ENCODE assay signal across 39 cellular contexts in genomic region chr16:66920924-66921680, GRCh38. TPM values are rescaled to one million over a fixed set of nuclear protein-coding genes. Genes with fewer than 3 reads are reported as not detected.
A peak's percentile ranks its signal among the peaks of the same experiment; 100 is the strongest.
DNase-seq lines count a peak whose midpoint lies in the region; ATAC-seq, FAIRE-seq and TF ChIP-seq lines count a peak whose summit lies in the region.
"Had no signal": no experiment of that assay in that cellular context is flagged by ENCODE, and none has a peak within 500 bp of the region (broad histone marks: within the 10 kb centered on the region; RNA-seq: fewer than 3 reads in every experiment).

No MANE protein-coding gene starts in this region.

- no peak overlapping the region for H3K4me2 ChIP-seq in HepG2 (ENCODE audit: low read depth, low read length)
- no peak overlapping the region for H3K4me2 ChIP-seq in trophoblast cell (ENCODE audit: low read length)

- in situ Hi-C loops in HepG2 (cut with HindIII; ENCODE audit: extremely low pct_ligation_motif_present, low pct_unique_long_range_greater_than_20kb), result no loop called here

- no peak overlapping the region for H3K9ac ChIP-seq in HepG2 (ENCODE audit: insufficient read depth, low read depth, low read length)
- no peak overlapping the region for H3K9ac ChIP-seq in trophoblast cell (ENCODE audit: low read length)
- H3K9ac ChIP-seq: GM23248, parathyroid adenoma had no signal

- no peaks in the 10 kb centered on the region for H4K20me1 ChIP-seq in HepG2 (ENCODE audit: insufficient read depth, low read length)

- intact Hi-C loops in HepG2 (cut with micrococcal nuclease; ENCODE audit: unreplicated experiment), result no loop called here
- intact Hi-C loops in right lobe of liver (cut with DNase I), result no loop called here

- ATAC-seq in HepG2 (no peak), right lobe of liver (no peak), HG02981 (IDR thresholded peaks at IDR 0.05; ENCODE audit: unreplicated experiment) (no peak)
- ATAC-seq: K562; natural killer cell treated with Interleukin-12 subunit alpha and Interleukin-12 subunit beta and Interleukin-15 and Interleukin-18, amount 100 ng/mL, for 72 hours; sciatic nerve had no signal

- CTCF ChIA-PET in HepG2 (lab: Yijun Ruan, JAX; ENCODE audit: low intra/inter-chr PET ratio, low total read pairs), result no interaction called here

- TF ChIP-seq POLR2A in HepG2 (IDR thresholded peaks at IDR 0.05; ENCODE audit: insufficient read depth in 1 of 2, low read depth in 2 of 2, low read length in 2 of 2), result no peak
- TF ChIP-seq POLR2A in right lobe of liver (IDR thresholded peaks at IDR 0.05), result no peak

- H3K9me3 ChIP-seq in HepG2 (ENCODE audit: low read length) (no peaks in the 10 kb centered on the region), right lobe of liver (no peaks in the 10 kb centered on the region), right atrium auricular region (no peaks in the 10 kb centered on the region), trophoblast cell (ENCODE audit: insufficient read depth, low read depth, low read length) (peaks cover 4% of the 10 kb centered on the region)
- H3K9me3 ChIP-seq: breast epithelium, colonic mucosa, Peyer's patch, upper lobe of left lung had no signal

- no peak for FAIRE-seq in HepG2 (lab: Jason Lieb, UNC)
- FAIRE-seq: D721Med, keratinocyte had no signal

- H3K27me3 ChIP-seq in HepG2 (ENCODE audit: control insufficient read depth in 1 of 2, insufficient read depth in 2 of 2, low read length in 2 of 2) (peaks cover 5 to 16% of the 10 kb centered on the region in 2 experiments; a peak in 4 of 5 replicates), right lobe of liver (no peaks in the 10 kb centered on the region), right atrium auricular region (no peaks in the 10 kb centered on the region), trophoblast cell (ENCODE audit: insufficient read depth, low read length) (peaks cover 25% of the 10 kb centered on the region)
- H3K27me3 ChIP-seq: Peyer's patch had no signal

- BruUV-seq in HepG2 (replicated peaks; lab: Mats Ljungman, UMichigan), result no TSS peak

- TF ChIP-seq RAD21 in HepG2 (CRISPR knock-in tag; IDR thresholded peaks at IDR 0.05), result no peak

- H3K14ac ChIP-seq in trophoblast cell (ENCODE audit: low read length), result no peak overlapping the region

- TF ChIP-seq EP300 in HepG2 (IDR thresholded peaks at IDR 0.05; ENCODE audit: low read depth in 2 of 2, low read length in 2 of 2) (no peak), HepG2 (CRISPR knock-in tag; IDR thresholded peaks at IDR 0.05; ENCODE audit: borderline replicate concordance) (no peak)

- H2AK5ac ChIP-seq in trophoblast cell (ENCODE audit: low read length), result no peak overlapping the region

- peaks cover 45% of the 10 kb centered on the region for H3K4me1 ChIP-seq in HepG2 (ENCODE audit: insufficient read depth, low read length)
- H3K4me1 ChIP-seq in right lobe of liver, result peaks cover 0 to 5% (median 0%) of the 10 kb centered on the region in 4 donors
- H3K4me1 ChIP-seq in right atrium auricular region, result peaks cover 0 to 35% of the 10 kb centered on the region in 2 donors
- peaks cover 4 to 7% of the 10 kb centered on the region in 2 experiments for H3K4me1 ChIP-seq in trophoblast cell (ENCODE audit: control insufficient read depth in 1 of 2, insufficient read depth in 2 of 2, low read length in 2 of 2)
- H3K4me1 ChIP-seq: colonic mucosa had no signal

- H2AFZ ChIP-seq in HepG2 (ENCODE audit: low read length) (peak overlapping the region; percentile 7), trophoblast cell (ENCODE audit: insufficient read depth, low read length, poor library complexity) (no peak overlapping the region)
- H2AFZ ChIP-seq: GM23248, parathyroid adenoma had no signal

- POLR2A ChIA-PET in HepG2 (lab: Yijun Ruan, JAX), result interaction anchor here (7.3 kb wide), 1 partner anchor 18 kb away, joined by 86 read pairs; no protein-coding TSS in a partner anchor

- H3K27ac ChIP-seq in HepG2 (ENCODE audit: extremely low read length, insufficient read depth, low read length) (no peak overlapping the region), right lobe of liver (no peak overlapping the region), right atrium auricular region (peak overlapping the region; percentile 87 to 98), trophoblast cell (ENCODE audit: low read depth, low read length) (no peak overlapping the region)
- H3K27ac ChIP-seq: breast epithelium, colonic mucosa, epithelial cell of prostate, GM23248, parathyroid adenoma, SJSA1, VCaP had no signal

- no peak overlapping the region for H4K8ac ChIP-seq in trophoblast cell (ENCODE audit: low read depth, low read length)

- no peak overlapping the region for H4K12ac ChIP-seq in trophoblast cell (ENCODE audit: low read depth, low read length)

- H3K18ac ChIP-seq in trophoblast cell (ENCODE audit: low read length), result no peak overlapping the region

- 28% methylated on average over 8 of the region's 9 CpGs for WGBS in HepG2 (ENCODE audit: low lambda C conversion rate)
- 72% methylated on average over 8 of the region's 9 CpGs for WGBS in right lobe of liver (ENCODE audit: insufficient coverage, low coverage, low lambda C conversion rate, missing lambda C conversion rate)
- WGBS in trophoblast cell (ENCODE audit: extremely low coverage, insufficient coverage, insufficient read length), result no CpG with 5 or more reads among the region's 9 CpGs

- H3K23ac ChIP-seq in trophoblast cell (ENCODE audit: low read length), result no peak overlapping the region

- H4K91ac ChIP-seq in trophoblast cell (ENCODE audit: low read depth, low read length), result no peak overlapping the region

- H3K4me3 ChIP-seq in HepG2 (replicated peaks in 1 of 3; ENCODE audit: insufficient read depth in 1 of 3, low read depth in 2 of 3, low read length in 3 of 3) (no peak overlapping the region), right lobe of liver (no peak overlapping the region), right atrium auricular region (peak overlapping the region in 1 of 2 donors; percentile 60), trophoblast cell (ENCODE audit: low read depth, low read length) (no peak overlapping the region)
- H3K4me3 ChIP-seq: breast epithelium, colonic mucosa, GM23248, K562, lung, Peyer's patch, SJSA1 had no signal

- no peak overlapping the region for H2BK12ac ChIP-seq in trophoblast cell (ENCODE audit: low read length)

- H3K4ac ChIP-seq in trophoblast cell (ENCODE audit: low read depth, low read length), result no peak overlapping the region

- no peak overlapping the region for H2BK5ac ChIP-seq in trophoblast cell (ENCODE audit: low read depth, low read length, poor library complexity)

- TF ChIP-seq CTCF in HepG2 (CRISPR knock-in tag; IDR thresholded peaks at IDR 0.05) (no peak), right lobe of liver (IDR thresholded peaks at IDR 0.05) (no peak), right atrium auricular region (IDR thresholded peaks at IDR 0.05) (no peak)

- H3K79me2 ChIP-seq in HepG2 (ENCODE audit: insufficient read depth, low read length) (no peaks in the 10 kb centered on the region), trophoblast cell (ENCODE audit: control insufficient read depth, insufficient read depth, low read length, poor library complexity) (no peaks in the 10 kb centered on the region)
- H3K79me2 ChIP-seq: parathyroid adenoma had no signal

- H3K36me3 ChIP-seq in HepG2 (replicated peaks in 1 of 2; ENCODE audit: control insufficient read depth in 1 of 2, insufficient read depth in 2 of 2, low read length in 2 of 2) (no peaks in the 10 kb centered on the region), right lobe of liver (no peaks in the 10 kb centered on the region), right atrium auricular region (peaks cover 14% of the 10 kb centered on the region), trophoblast cell (ENCODE audit: control insufficient read depth in 1 of 2, insufficient read depth in 2 of 2, low read length in 2 of 2) (no peaks in the 10 kb centered on the region)
- H3K36me3 ChIP-seq: breast epithelium, colonic mucosa, Peyer's patch, SJSA1 had no signal

- no peaks in the 10 kb centered on the region for H3K79me1 ChIP-seq in trophoblast cell (ENCODE audit: low read length)

- DNase-seq in HepG2 (ENCODE audit: low spot score) (no peak), right lobe of liver (no peak), right atrium auricular region (ENCODE audit: low spot score) (no peak), trophoblast cell (peak; percentile 88 to 92), SHP77 (lab: John Stamatoyannopoulos, UW) (no peak), GM19238 (ENCODE audit: insufficient read length, low spot score) (no peak), D341Med (ENCODE audit: low spot score) (no peak)
- DNase-seq: activated CD4-positive, alpha-beta T cell treated with anti-CD3 and anti-CD28 coated beads for 4 hours; activated T-cell treated with anti-CD3 and anti-CD28 coated beads for 4 hours; amygdala; CD4-positive, CD25-positive, alpha-beta regulatory T cell; colonic mucosa; effector memory CD4-positive, alpha-beta T cell; GM23248; head of caudate nucleus; HFFc6; NCI-H1092; NCI-H1694; NCI-H446; NCI-H774; Peyer's patch; stimulated activated CD4-positive, alpha-beta T cell treated with anti-CD3 and anti-CD28 coated beads, Interleukin-12 subunit alpha, Interleukin-12 subunit beta, amount 100 ng/mL, for 4 hours; stimulated activated CD4-positive, alpha-beta T cell treated with anti-CD3 and anti-CD28 coated beads, Interleukin-4, amount 100 ng/mL, for 1 hour; T1000 had no signal

- H2BK120ac ChIP-seq in trophoblast cell (ENCODE audit: insufficient read depth, low read length, poor library complexity), result no peak overlapping the region

RNA-seq across cellular contexts. Expression of gene CDH16, which starts 2.4 kb away (rescaled TPM):
- total RNA-seq in HepG2 (2016; rRNA removed; fragmentation: Illumina TruSeq; extraction: Trizol) (3.2 and 3.9 TPM in 2 replicates), right lobe of liver (under 1 TPM in 4 of 6 experiments, not detected in 2; 0.07 to 0.47 (median 0.22) TPM), right atrium auricular region (1 to 10 TPM in 1 of 2 donors, under 1 TPM in 1; 0.79 to 1.4 TPM)
- total RNA-seq in HepG2 (2016; cell fraction: cytosol; rRNA removed; fragmentation: Illumina TruSeq; extraction: Trizol; ENCODE audit: low read depth), result 0.30 and 0.53 TPM in 2 replicates
- 1.7 and 4.2 TPM in 2 replicates for total RNA-seq in HepG2 (2016; cell fraction: insoluble cytoplasmic fraction; rRNA removed; fragmentation: Illumina TruSeq; extraction: Trizol)
- total RNA-seq in HepG2 (2016; cell fraction: membrane; rRNA removed; fragmentation: Illumina TruSeq; extraction: Trizol), result 0.96 and 1.3 TPM in 2 replicates
- total RNA-seq in HepG2 (2016; cell fraction: nucleus; rRNA removed; fragmentation: Illumina TruSeq; extraction: Trizol), result 3.7 and 4.8 TPM in 2 replicates
- polyA plus RNA-seq in HepG2 (2011; rRNA removed), result 2.7 and 5.3 TPM in 2 replicates
- 2.4 and 2.7 TPM in 2 replicates for polyA plus RNA-seq in HepG2 (2011; cell fraction: cytosol; rRNA removed)
- polyA plus RNA-seq in HepG2 (2011; cell fraction: nucleus; rRNA removed), result 16.0 and 18.1 TPM in 2 replicates
- 4.3 and 7.8 TPM in 2 replicates for polyA plus RNA-seq in HepG2 (2012)
- polyA plus RNA-seq in HepG2 (2016; cell fraction: cytosol; fragmentation: Illumina TruSeq; extraction: Trizol; ENCODE audit: low read depth), result 0.38 and 0.63 TPM in 2 replicates
- polyA plus RNA-seq in HepG2 (2016; cell fraction: insoluble cytoplasmic fraction; fragmentation: Illumina TruSeq; extraction: Trizol; ENCODE audit: low read depth), result 1.7 and 2.0 TPM in 2 replicates
- polyA plus RNA-seq in HepG2 (2016; cell fraction: membrane; fragmentation: Illumina TruSeq; extraction: Trizol; ENCODE audit: low read depth), result 1.2 TPM in 2 replicates
- polyA plus RNA-seq in HepG2 (2016; cell fraction: nucleus; fragmentation: Illumina TruSeq; extraction: Trizol; ENCODE audit: insufficient read depth, low read depth), result 7.5 and 8.9 TPM in 2 replicates
- 0.23 and 7.1 TPM in 2 replicates for polyA minus RNA-seq in HepG2 (2011; rRNA and poly(A)+ RNA removed; ENCODE audit: low replicate concordance)
- 1.1 and 2.2 TPM in 2 replicates for polyA minus RNA-seq in HepG2 (2011; cell fraction: cytosol; rRNA and poly(A)+ RNA removed)
- 2.7 and 3.3 TPM in 2 replicates for polyA minus RNA-seq in HepG2 (2011; cell fraction: nucleus; rRNA and poly(A)+ RNA removed)
- 0.04 TPM in 2 replicates for polyA plus RNA-seq in trophoblast cell (2013)
- total RNA-seq: A172; breast epithelium; CD4-positive, CD25-positive, alpha-beta regulatory T cell; GM23248; HT1080; K562; natural killer cell treated with Interleukin-12 subunit alpha and Interleukin-12 subunit beta and Interleukin-15 and Interleukin-18, amount 100 ng/mL, for 72 hours; sciatic nerve; SJSA1 had no signal
- polyA plus RNA-seq: CD4-positive, CD25-positive, alpha-beta regulatory T cell; GM23248; K562 had no signal

RNA-seq across cellular contexts. Expression of gene RRAD, which starts 4.2 kb away (rescaled TPM):
- total RNA-seq in HepG2 (2016; rRNA removed; fragmentation: Illumina TruSeq; extraction: Trizol) (0.80 and 1.0 TPM in 2 replicates), right lobe of liver (1 to 10 TPM in 3 of 6 experiments, under 1 TPM in 2, not detected in 1; 0.51 to 7.7 (median 3.0) TPM), right atrium auricular region (100 to 1,000 TPM; 173 to 266 TPM)
- not detected in 2 replicates for total RNA-seq in HepG2 (2016; cell fraction: cytosol; rRNA removed; fragmentation: Illumina TruSeq; extraction: Trizol; ENCODE audit: low read depth)
- 0.49 and 1.3 TPM in 2 replicates for total RNA-seq in HepG2 (2016; cell fraction: insoluble cytoplasmic fraction; rRNA removed; fragmentation: Illumina TruSeq; extraction: Trizol)
- 0.21 and 0.34 TPM in 2 replicates for total RNA-seq in HepG2 (2016; cell fraction: membrane; rRNA removed; fragmentation: Illumina TruSeq; extraction: Trizol)
- 0.68 and 0.75 TPM in 2 replicates for total RNA-seq in HepG2 (2016; cell fraction: nucleus; rRNA removed; fragmentation: Illumina TruSeq; extraction: Trizol)
- 1.1 TPM in 2 replicates for polyA plus RNA-seq in HepG2 (2011; rRNA removed)
- 0.95 and 1.5 TPM in 2 replicates for polyA plus RNA-seq in HepG2 (2011; cell fraction: cytosol; rRNA removed)
- polyA plus RNA-seq in HepG2 (2011; cell fraction: nucleus; rRNA removed), result 2.5 and 3.2 TPM in 2 replicates
- 0.30 and 0.93 TPM in 2 replicates for polyA plus RNA-seq in HepG2 (2012)
- polyA plus RNA-seq in HepG2 (2016; cell fraction: cytosol; fragmentation: Illumina TruSeq; extraction: Trizol; ENCODE audit: low read depth), result 0.19 and 0.25 TPM in 2 replicates
- polyA plus RNA-seq in HepG2 (2016; cell fraction: insoluble cytoplasmic fraction; fragmentation: Illumina TruSeq; extraction: Trizol; ENCODE audit: low read depth), result 0.72 and 1.1 TPM in 2 replicates
- 0.26 and 0.29 TPM in 2 replicates for polyA plus RNA-seq in HepG2 (2016; cell fraction: membrane; fragmentation: Illumina TruSeq; extraction: Trizol; ENCODE audit: low read depth)
- 1.2 and 1.5 TPM in 2 replicates for polyA plus RNA-seq in HepG2 (2016; cell fraction: nucleus; fragmentation: Illumina TruSeq; extraction: Trizol; ENCODE audit: insufficient read depth, low read depth)
- polyA minus RNA-seq in HepG2 (2011; rRNA and poly(A)+ RNA removed; ENCODE audit: low replicate concordance), result 0.16 and 1.7 TPM in 2 replicates
- 1.1 TPM in 1 of 2 replicates, not detected in the other for polyA minus RNA-seq in HepG2 (2011; cell fraction: cytosol; rRNA and poly(A)+ RNA removed)
- 0.37 and 0.90 TPM in 2 replicates for polyA minus RNA-seq in HepG2 (2011; cell fraction: nucleus; rRNA and poly(A)+ RNA removed)
- 0.94 and 0.96 TPM in 2 replicates for polyA plus RNA-seq in trophoblast cell (2013)
- total RNA-seq: HT1080 had no signal
- polyA plus RNA-seq: CD4-positive, CD25-positive, alpha-beta regulatory T cell had no signal

RNA-seq across cellular contexts. Expression of gene CIAO2B, which starts 13.1 kb away (rescaled TPM):
- total RNA-seq in HepG2 (2016; rRNA removed; fragmentation: Illumina TruSeq; extraction: Trizol) (157 and 174 TPM in 2 replicates), right lobe of liver (100 to 1,000 TPM in 2 of 6 experiments, 10 to 100 TPM in 4; 40.6 to 111 (median 47.4) TPM), right atrium auricular region (100 to 1,000 TPM in 1 of 2 donors, 10 to 100 TPM in 1; 75.3 to 118 TPM)
- total RNA-seq in HepG2 (2016; cell fraction: cytosol; rRNA removed; fragmentation: Illumina TruSeq; extraction: Trizol; ENCODE audit: low read depth), result 112 and 125 TPM in 2 replicates
- 157 and 172 TPM in 2 replicates for total RNA-seq in HepG2 (2016; cell fraction: insoluble cytoplasmic fraction; rRNA removed; fragmentation: Illumina TruSeq; extraction: Trizol)
- total RNA-seq in HepG2 (2016; cell fraction: membrane; rRNA removed; fragmentation: Illumina TruSeq; extraction: Trizol), result 121 and 136 TPM in 2 replicates
- 52.6 and 58.0 TPM in 2 replicates for total RNA-seq in HepG2 (2016; cell fraction: nucleus; rRNA removed; fragmentation: Illumina TruSeq; extraction: Trizol)
- polyA plus RNA-seq in HepG2 (2011; rRNA removed), result 293 and 323 TPM in 2 replicates
- polyA plus RNA-seq in HepG2 (2011; cell fraction: cytosol; rRNA removed), result 297 and 385 TPM in 2 replicates
- 155 and 174 TPM in 2 replicates for polyA plus RNA-seq in HepG2 (2011; cell fraction: nucleus; rRNA removed)
- polyA plus RNA-seq in HepG2 (2012), result 123 and 148 TPM in 2 replicates
- 115 and 148 TPM in 2 replicates for polyA plus RNA-seq in HepG2 (2016; cell fraction: cytosol; fragmentation: Illumina TruSeq; extraction: Trizol; ENCODE audit: low read depth)
- 172 and 184 TPM in 2 replicates for polyA plus RNA-seq in HepG2 (2016; cell fraction: insoluble cytoplasmic fraction; fragmentation: Illumina TruSeq; extraction: Trizol; ENCODE audit: low read depth)
- polyA plus RNA-seq in HepG2 (2016; cell fraction: membrane; fragmentation: Illumina TruSeq; extraction: Trizol; ENCODE audit: low read depth), result 126 and 141 TPM in 2 replicates
- polyA plus RNA-seq in HepG2 (2016; cell fraction: nucleus; fragmentation: Illumina TruSeq; extraction: Trizol; ENCODE audit: insufficient read depth, low read depth), result 111 and 112 TPM in 2 replicates
- polyA minus RNA-seq in HepG2 (2011; rRNA and poly(A)+ RNA removed; ENCODE audit: low replicate concordance), result 172 and 255 TPM in 2 replicates
- 61.5 and 83.0 TPM in 2 replicates for polyA minus RNA-seq in HepG2 (2011; cell fraction: cytosol; rRNA and poly(A)+ RNA removed)
- 19.1 and 27.6 TPM in 2 replicates for polyA minus RNA-seq in HepG2 (2011; cell fraction: nucleus; rRNA and poly(A)+ RNA removed)
- polyA plus RNA-seq in trophoblast cell (2013), result 77.2 and 77.9 TPM in 2 replicates

RNA-seq across cellular contexts. Expression of gene CES2, which starts 14.2 kb away (rescaled TPM):
- total RNA-seq in HepG2 (2016; rRNA removed; fragmentation: Illumina TruSeq; extraction: Trizol) (35.1 and 63.8 TPM in 2 replicates), right lobe of liver (100 to 1,000 TPM; 226 to 357 (median 263) TPM), right atrium auricular region (10 to 100 TPM; 33.1 to 51.4 TPM)
- 12.7 and 15.0 TPM in 2 replicates for total RNA-seq in HepG2 (2016; cell fraction: cytosol; rRNA removed; fragmentation: Illumina TruSeq; extraction: Trizol; ENCODE audit: low read depth)
- 29.8 and 64.2 TPM in 2 replicates for total RNA-seq in HepG2 (2016; cell fraction: insoluble cytoplasmic fraction; rRNA removed; fragmentation: Illumina TruSeq; extraction: Trizol)
- total RNA-seq in HepG2 (2016; cell fraction: membrane; rRNA removed; fragmentation: Illumina TruSeq; extraction: Trizol), result 28.1 and 29.2 TPM in 2 replicates
- total RNA-seq in HepG2 (2016; cell fraction: nucleus; rRNA removed; fragmentation: Illumina TruSeq; extraction: Trizol), result 66.6 and 67.9 TPM in 2 replicates
- 50.6 and 69.7 TPM in 2 replicates for polyA plus RNA-seq in HepG2 (2011; rRNA removed)
- 53.6 and 111 TPM in 2 replicates for polyA plus RNA-seq in HepG2 (2011; cell fraction: cytosol; rRNA removed)
- polyA plus RNA-seq in HepG2 (2011; cell fraction: nucleus; rRNA removed), result 91.0 and 105 TPM in 2 replicates
- 35.0 and 38.8 TPM in 2 replicates for polyA plus RNA-seq in HepG2 (2012)
- polyA plus RNA-seq in HepG2 (2016; cell fraction: cytosol; fragmentation: Illumina TruSeq; extraction: Trizol; ENCODE audit: low read depth), result 8.2 and 8.4 TPM in 2 replicates
- polyA plus RNA-seq in HepG2 (2016; cell fraction: insoluble cytoplasmic fraction; fragmentation: Illumina TruSeq; extraction: Trizol; ENCODE audit: low read depth), result 34.3 and 41.4 TPM in 2 replicates
- polyA plus RNA-seq in HepG2 (2016; cell fraction: membrane; fragmentation: Illumina TruSeq; extraction: Trizol; ENCODE audit: low read depth), result 23.2 and 23.5 TPM in 2 replicates
- 90.2 and 93.4 TPM in 2 replicates for polyA plus RNA-seq in HepG2 (2016; cell fraction: nucleus; fragmentation: Illumina TruSeq; extraction: Trizol; ENCODE audit: insufficient read depth, low read depth)
- 57.1 and 105 TPM in 2 replicates for polyA minus RNA-seq in HepG2 (2011; rRNA and poly(A)+ RNA removed; ENCODE audit: low replicate concordance)
- polyA minus RNA-seq in HepG2 (2011; cell fraction: cytosol; rRNA and poly(A)+ RNA removed), result 38.1 and 44.7 TPM in 2 replicates
- polyA minus RNA-seq in HepG2 (2011; cell fraction: nucleus; rRNA and poly(A)+ RNA removed), result 58.2 and 81.7 TPM in 2 replicates
- polyA plus RNA-seq in trophoblast cell (2013), result 11.5 and 12.3 TPM in 2 replicates

RNA-seq across cellular contexts. Expression of gene CES3, which starts 40.0 kb away (rescaled TPM):
- total RNA-seq in HepG2 (2016; rRNA removed; fragmentation: Illumina TruSeq; extraction: Trizol) (2.3 and 6.6 TPM in 2 replicates), right lobe of liver (10 to 100 TPM; 19.1 to 82.4 (median 35.9) TPM), right atrium auricular region (under 1 TPM; 0.16 to 0.89 TPM)
- total RNA-seq in HepG2 (2016; cell fraction: cytosol; rRNA removed; fragmentation: Illumina TruSeq; extraction: Trizol; ENCODE audit: low read depth), result 1.0 and 1.6 TPM in 2 replicates
- 2.2 and 6.6 TPM in 2 replicates for total RNA-seq in HepG2 (2016; cell fraction: insoluble cytoplasmic fraction; rRNA removed; fragmentation: Illumina TruSeq; extraction: Trizol)
- 1.1 and 1.5 TPM in 2 replicates for total RNA-seq in HepG2 (2016; cell fraction: membrane; rRNA removed; fragmentation: Illumina TruSeq; extraction: Trizol)
- 7.5 and 8.8 TPM in 2 replicates for total RNA-seq in HepG2 (2016; cell fraction: nucleus; rRNA removed; fragmentation: Illumina TruSeq; extraction: Trizol)
- polyA plus RNA-seq in HepG2 (2011; rRNA removed), result 17.4 and 18.1 TPM in 2 replicates
- polyA plus RNA-seq in HepG2 (2011; cell fraction: cytosol; rRNA removed), result 6.7 and 8.6 TPM in 2 replicates
- polyA plus RNA-seq in HepG2 (2011; cell fraction: nucleus; rRNA removed), result 92.0 and 127 TPM in 2 replicates
- 8.9 and 16.9 TPM in 2 replicates for polyA plus RNA-seq in HepG2 (2012)
- polyA plus RNA-seq in HepG2 (2016; cell fraction: cytosol; fragmentation: Illumina TruSeq; extraction: Trizol; ENCODE audit: low read depth), result 0.78 and 0.88 TPM in 2 replicates
- polyA plus RNA-seq in HepG2 (2016; cell fraction: insoluble cytoplasmic fraction; fragmentation: Illumina TruSeq; extraction: Trizol; ENCODE audit: low read depth), result 1.7 and 1.9 TPM in 2 replicates
- polyA plus RNA-seq in HepG2 (2016; cell fraction: membrane; fragmentation: Illumina TruSeq; extraction: Trizol; ENCODE audit: low read depth), result 1.1 and 1.7 TPM in 2 replicates
- 17.9 and 18.5 TPM in 2 replicates for polyA plus RNA-seq in HepG2 (2016; cell fraction: nucleus; fragmentation: Illumina TruSeq; extraction: Trizol; ENCODE audit: insufficient read depth, low read depth)
- polyA minus RNA-seq in HepG2 (2011; rRNA and poly(A)+ RNA removed; ENCODE audit: low replicate concordance), result 11.2 and 24.1 TPM in 2 replicates
- 3.3 and 3.6 TPM in 2 replicates for polyA minus RNA-seq in HepG2 (2011; cell fraction: cytosol; rRNA and poly(A)+ RNA removed)
- polyA minus RNA-seq in HepG2 (2011; cell fraction: nucleus; rRNA and poly(A)+ RNA removed), result 30.0 and 30.8 TPM in 2 replicates
- 0.17 and 0.26 TPM in 2 replicates for polyA plus RNA-seq in trophoblast cell (2013)
- total RNA-seq: GM23248, SJSA1 had no signal
- polyA plus RNA-seq: GM23248 had no signal

Comparison
In these comparisons a context has a peak if more than half of its experiments do, and no peak if none do; other contexts are left out.
1. DNase-seq: peak in trophoblast cell (2 of 2); none in HepG2 (single experiment), right lobe of liver (0 of 3), right atrium auricular region (single experiment), SHP77 (0 of 2), GM19238 (single experiment) and D341Med (single experiment).
2. H3K27ac ChIP-seq: peak in right atrium auricular region (2 of 2); none in HepG2 (single experiment), right lobe of liver (0 of 3) and trophoblast cell (single experiment).
3. RNA of gene RRAD, which starts 4.2 kb away (total RNA-seq): 173 to 266 TPM in right atrium auricular region; 0.51 to 7.7 TPM in right lobe of liver and 0.21 to 1.3 TPM in HepG2; every median in the first group is over 10 times any median in the second.